1 cellular context compared by ENCODE assay signal in genomic region chrX:40144576-40144975, GRCh38.
TF ChIP-seq lines count a peak whose summit lies in the region.

No MANE protein-coding gene starts in this region.

TF ChIP-seq in GM23338, 12 proteins besides CTCF, POLR2A, EP300 and RAD21 (continued from another document):
- no peak for TF ChIP-seq ZNF462 (CRISPR knock-in tag; IDR thresholded peaks at IDR 0.05)
- TF ChIP-seq REST (IDR thresholded peaks at IDR 0.05; ENCODE audit: unreplicated experiment) = no peak
- TF ChIP-seq STAT1 (IDR thresholded peaks at IDR 0.05; ENCODE audit: unreplicated experiment) = no peak
- TF ChIP-seq ETS1 (IDR thresholded peaks at IDR 0.05) = no peak
